Comparison of ENCODE assay signal across 1 cellular context in genomic region chr12:87439990-87440827, GRCh38.
TF ChIP-seq lines count a peak whose summit lies in the region.

No MANE protein-coding gene starts in this region.

TF ChIP-seq in GM23338, 12 proteins besides CTCF, POLR2A, EP300 and RAD21 (continued from another document):
- TF ChIP-seq ZNF462 (CRISPR knock-in tag; IDR thresholded peaks at IDR 0.05) (no peak), EZH2phosphoT487 (IDR thresholded peaks at IDR 0.05; ENCODE audit: unreplicated experiment) (no peak), REST (IDR thresholded peaks at IDR 0.05; ENCODE audit: unreplicated experiment) (no peak)
